In genomic region chr9:129607026-129607397, GRCh38 we compare ENCODE assay signal across 9 cellular contexts. TPM values are rescaled to one million over a fixed set of nuclear protein-coding genes. Genes with fewer than 3 reads are reported as not detected.
A peak's percentile ranks its signal among the peaks of the same experiment; 100 is the strongest.
DNase-seq lines count a peak whose midpoint lies in the region; ATAC-seq and TF ChIP-seq lines count a peak whose summit lies in the region.
"Had no signal": no experiment of that assay in that cellular context is flagged by ENCODE, and none has a peak within 500 bp of the region (broad histone marks: within the 10 kb centered on the region; RNA-seq: fewer than 3 reads in every experiment).

No MANE protein-coding gene starts in this region.

- H3K27ac ChIP-seq in adrenal gland = peak overlapping the region in 4 of 5 donors; percentile 0 to 92 (median 44)
- H3K27ac ChIP-seq in lower lobe of right lung = peak overlapping the region; percentile 82
- H3K27ac ChIP-seq in testis = peak overlapping the region; percentile 65 to 93

- H3K4me3 ChIP-seq in adrenal gland (no peak overlapping the region), lower lobe of right lung (no peak overlapping the region), testis (no peak overlapping the region)

- H3K27me3 ChIP-seq in adrenal gland (no peaks in the 10 kb centered on the region), lower lobe of right lung (ENCODE audit: low read depth) (no peaks in the 10 kb centered on the region), testis (no peaks in the 10 kb centered on the region)

- no peak for ATAC-seq in lower lobe of right lung
- no peak for ATAC-seq in sciatic nerve

- no peaks in the 10 kb centered on the region for H3K9me3 ChIP-seq in adrenal gland (replicated peaks in 1 of 3)
- no peaks in the 10 kb centered on the region for H3K9me3 ChIP-seq in lower lobe of right lung
- no peaks in the 10 kb centered on the region for H3K9me3 ChIP-seq in testis

- peak overlapping the region; percentile 89 for H3K27ac Mint-ChIP-seq in activated CD4-positive, alpha-beta T cell treated with anti-CD3 and anti-CD28 coated beads, Interleukin-2, amount 10 ng/mL, durations not matched to agents 24 days and 14 days

- H3K36me3 Mint-ChIP-seq in activated CD4-positive, alpha-beta T cell treated with anti-CD3 and anti-CD28 coated beads, Interleukin-2, amount 10 ng/mL, durations not matched to agents 24 days and 14 days (ENCODE audit: low read depth) = no peaks in the 10 kb centered on the region

- peaks cover 2% of the 10 kb centered on the region for H3K27me3 Mint-ChIP-seq in activated CD4-positive, alpha-beta T cell treated with anti-CD3 and anti-CD28 coated beads, Interleukin-2, amount 10 ng/mL, durations not matched to agents 24 days and 14 days

- TF ChIP-seq CTCF in adrenal gland (IDR thresholded peaks at IDR 0.05) (no peak), lower lobe of right lung (IDR thresholded peaks at IDR 0.05) (no peak), testis (IDR thresholded peaks at IDR 0.05) (no peak)

- no peaks in the 10 kb centered on the region for H3K9me3 Mint-ChIP-seq in activated CD4-positive, alpha-beta T cell treated with anti-CD3 and anti-CD28 coated beads, Interleukin-2, amount 10 ng/mL, durations not matched to agents 24 days and 14 days

- H3K4me1 Mint-ChIP-seq in activated CD4-positive, alpha-beta T cell treated with anti-CD3 and anti-CD28 coated beads, Interleukin-2, amount 10 ng/mL, durations not matched to agents 24 days and 14 days = peaks cover 55% of the 10 kb centered on the region

- H3K4me1 ChIP-seq in adrenal gland (replicated peaks in 1 of 2) = peaks cover 14 to 35% of the 10 kb centered on the region in 2 donors
- peaks cover 35% of the 10 kb centered on the region for H3K4me1 ChIP-seq in lower lobe of right lung
- H3K4me1 ChIP-seq in testis = peaks cover 31% of the 10 kb centered on the region

- H3K36me3 ChIP-seq in adrenal gland (replicated peaks in 1 of 2) (no peaks in the 10 kb centered on the region), lower lobe of right lung (no peaks in the 10 kb centered on the region), testis (ENCODE audit: low read depth, missing control alignments) (no peaks in the 10 kb centered on the region)

- 21 to 75% (median 73%) methylated on average over 1 to 6 of the region's 6 CpGs for WGBS in adrenal gland, 4 donors
- 67 to 83% methylated on average over 5 to 6 of the region's 6 CpGs for WGBS in testis, 2 donors

- intact Hi-C loops in activated CD4-positive, alpha-beta T cell treated with anti-CD3 and anti-CD28 coated beads, Interleukin-2, amount 10 ng/mL, durations not matched to agents 24 days and 14 days (cut with micrococcal nuclease) = no loop called here
- intact Hi-C loops in adrenal gland (cut with DNase I) = loop anchor here (5.0 kb wide), 2 partner anchors 105 to 120 kb away; no protein-coding TSS in a partner anchor
- intact Hi-C loops in lower lobe of right lung (cut with DNase I) = no loop called here
- intact Hi-C loops in testis (cut with DNase I; ENCODE audit: low total_unique reads) = loop anchor here (5.0 to 10.0 kb wide), 3 partner anchors 112 to 470 kb away; partner anchors contain the start of gene IER5L
- intact Hi-C loops in sciatic nerve (cut with DNase I) = loop anchor here (10.0 kb wide), 1 partner anchor 112 kb away; no protein-coding TSS in a partner anchor

- TF ChIP-seq POLR2A in adrenal gland (IDR thresholded peaks at IDR 0.05) = no peak
- no peak for TF ChIP-seq POLR2A in testis (IDR thresholded peaks at IDR 0.05)

- H3K4me3 Mint-ChIP-seq in activated CD4-positive, alpha-beta T cell treated with anti-CD3 and anti-CD28 coated beads, Interleukin-2, amount 10 ng/mL, durations not matched to agents 24 days and 14 days = no peak overlapping the region

- no peak for DNase-seq in activated CD4-positive, alpha-beta T cell treated with anti-CD3 and anti-CD28 coated beads, Interleukin-2, amount 10 ng/mL, durations not matched to agents 24 days and 14 days
- no peak for DNase-seq in activated CD4-positive, alpha-beta T cell treated with anti-CD3 and anti-CD28 coated beads, Interleukin-2, amount 50 U/mL, for 4 hours
- DNase-seq in adrenal gland (no peak), lower lobe of right lung (peak; percentile 39), testis (no peak), NCI-H128 (lab: John Stamatoyannopoulos, UW; ENCODE audit: unreplicated experiment) (no peak), sciatic nerve (ENCODE audit: low spot score) (no peak), SKM-1 (lab: John Stamatoyannopoulos, UW; ENCODE audit: unreplicated experiment) (no peak)

RNA-seq across cellular contexts. Expression of gene C9orf50, which starts 13.9 kb away (rescaled TPM):
- not detected in 2 replicates for total RNA-seq in activated CD4-positive, alpha-beta T cell treated with anti-CD3 and anti-CD28 coated beads, Interleukin-2, amount 10 ng/mL, durations not matched to agents 24 days and 14 days
- total RNA-seq in adrenal gland (under 1 TPM in 2 of 8 donors, not detected in 6; 0.14 to 0.37 TPM), lower lobe of right lung (not detected), testis (1 to 10 TPM; 3.7 to 9.4 TPM), sciatic nerve (2.2 TPM)
- polyA plus RNA-seq in adrenal gland (under 1 TPM in 2 of 3 donors, not detected in 1; 0.56 to 0.74 TPM), testis (ENCODE audit: insufficient read depth, low read depth, low replicate concordance) (14.6 TPM)
- total RNA-seq: dermis blood vessel endothelial cell had no signal

RNA-seq across cellular contexts. Expression of gene NTMT1, which starts 19.0 kb away (rescaled TPM):
- total RNA-seq in activated CD4-positive, alpha-beta T cell treated with anti-CD3 and anti-CD28 coated beads, Interleukin-2, amount 10 ng/mL, durations not matched to agents 24 days and 14 days = 72.0 and 72.4 TPM in 2 replicates
- total RNA-seq in adrenal gland (100 to 1,000 TPM in 4 of 8 donors, 10 to 100 TPM in 4; 27.2 to 190 (median 88.3) TPM), lower lobe of right lung (25.1 TPM), testis (10 to 100 TPM; 71.8 to 82.6 TPM), sciatic nerve (28.0 TPM)
- polyA plus RNA-seq in adrenal gland (100 to 1,000 TPM in 1 of 3 donors, 10 to 100 TPM in 2; 40.0 to 122 (median 87.5) TPM), testis (ENCODE audit: insufficient read depth, low read depth, low replicate concordance) (189 TPM)

RNA-seq across cellular contexts. Expression of gene ASB6, which starts 34.9 kb away (rescaled TPM):
- 21.9 and 22.7 TPM in 2 replicates for total RNA-seq in activated CD4-positive, alpha-beta T cell treated with anti-CD3 and anti-CD28 coated beads, Interleukin-2, amount 10 ng/mL, durations not matched to agents 24 days and 14 days
- total RNA-seq in adrenal gland (10 to 100 TPM; 21.3 to 31.8 (median 26.8) TPM), lower lobe of right lung (14.6 TPM), testis (10 to 100 TPM; 51.2 to 61.7 TPM), sciatic nerve (18.6 TPM)
- polyA plus RNA-seq in adrenal gland (10 to 100 TPM; 11.2 to 34.2 (median 30.6) TPM), testis (ENCODE audit: insufficient read depth, low read depth, low replicate concordance) (21.4 TPM)

RNA-seq across cellular contexts. Expression of gene PRRX2, which starts 58.4 kb away (rescaled TPM):
- 3.4 and 3.8 TPM in 2 replicates for total RNA-seq in activated CD4-positive, alpha-beta T cell treated with anti-CD3 and anti-CD28 coated beads, Interleukin-2, amount 10 ng/mL, durations not matched to agents 24 days and 14 days
- total RNA-seq in adrenal gland = 1 to 10 TPM; 1.7 to 8.3 (median 4.0) TPM
- polyA plus RNA-seq in adrenal gland = 10 to 100 TPM in 1 of 3 donors, 1 to 10 TPM in 1, under 1 TPM in 1; 0.15 to 14.2 (median 8.1) TPM
- 2.5 TPM for total RNA-seq in lower lobe of right lung
- 10 to 100 TPM; 14.6 to 19.1 TPM for total RNA-seq in testis
- polyA plus RNA-seq in testis (ENCODE audit: insufficient read depth, low read depth, low replicate concordance) = 15.3 TPM
- total RNA-seq in sciatic nerve = 13.2 TPM

Comparison
In these comparisons a context has a peak if more than half of its experiments do, and no peak if none do; other contexts are left out.
1. intact Hi-C loops: an anchor here in adrenal gland (5.0 kb wide), testis (5.0 to 10.0 kb wide) and sciatic nerve (10.0 kb wide); none called in activated CD4-positive, alpha-beta T cell treated with anti-CD3 and anti-CD28 coated beads, Interleukin-2, amount 10 ng/mL, durations not matched to agents 24 days and 14 days and lower lobe of right lung.